ENCODE assay signal across 8 cellular contexts in genomic region chr12:105109465-105110212, GRCh38. TPM values are rescaled to one million over a fixed set of nuclear protein-coding genes. Genes with fewer than 3 reads are reported as not detected.
DNase-seq lines count a peak whose midpoint lies in the region; ATAC-seq and TF ChIP-seq lines count a peak whose summit lies in the region.

No MANE protein-coding gene starts in this region.

- H2AFZ ChIP-seq in PC-9, result no peak overlapping the region

- TF ChIP-seq POLR2A in gastrocnemius medialis (IDR thresholded peaks at IDR 0.05) (no peak), prostate gland (IDR thresholded peaks at IDR 0.05) (no peak)

- ATAC-seq in GM21786 (IDR thresholded peaks at IDR 0.05; ENCODE audit: unreplicated experiment), result peak; percentile 37
- no peak for ATAC-seq in gastrocnemius medialis

- H3K4me1 ChIP-seq in PC-9 (replicated peaks; ENCODE audit: insufficient read depth), result peaks cover 35% of the 10 kb centered on the region
- peaks cover 30 to 36% of the 10 kb centered on the region in 2 donors for H3K4me1 ChIP-seq in gastrocnemius medialis
- H3K4me1 ChIP-seq in prostate gland (replicated peaks), result no peaks in the 10 kb centered on the region

- H3K79me2 ChIP-seq in PC-9 (ENCODE audit: low read depth), result peaks cover 46% of the 10 kb centered on the region

- H3K27me3 ChIP-seq in PC-9 (ENCODE audit: insufficient read depth, low read depth), result no peaks in the 10 kb centered on the region
- H3K27me3 ChIP-seq in gastrocnemius medialis, result no peaks in the 10 kb centered on the region
- H3K27me3 ChIP-seq in prostate gland (replicated peaks; ENCODE audit: insufficient read depth), result no peaks in the 10 kb centered on the region

- no TSS peak for BruUV-seq in PC-9 (replicated peaks; lab: Mats Ljungman, UMichigan)

- TF ChIP-seq CTCF in PC-9 (conservative IDR thresholded peaks at IDR 0.05) (no peak), epithelial cell of proximal tubule (conservative IDR thresholded peaks at IDR 0.05; ENCODE audit: low read depth, low read length) (no peak), gastrocnemius medialis (IDR thresholded peaks at IDR 0.05 in 4 of 5, conservative IDR thresholded peaks at IDR 0.05 in 1 of 5) (no peak), prostate gland (IDR thresholded peaks at IDR 0.05) (no peak)

- CTCF ChIA-PET in PC-9 (lab: Charles Lee), result no interaction called here

- peak overlapping the region; percentile 92 for H3K4me2 ChIP-seq in PC-9

- DNase-seq in Caki2 (ENCODE audit: low read depth), result peak; percentile 74
- no peak for DNase-seq in PC-9
- DNase-seq in epithelial cell of proximal tubule (ENCODE audit: low read depth), result no peak
- DNase-seq in gastrocnemius medialis, result no peak
- no peak for DNase-seq in DMS153 treated with DMSO at 0.1 percent for 48 hours (lab: John Stamatoyannopoulos, UW; ENCODE audit: unreplicated experiment)
- no peak for DNase-seq in prostate gland (ENCODE audit: low spot score)
- no peak for DNase-seq in DMS 273 treated with DMSO at 0.1 percent for 48 hours (lab: John Stamatoyannopoulos, UW)

- H4K20me1 ChIP-seq in PC-9 (ENCODE audit: insufficient read depth), result peaks cover 21% of the 10 kb centered on the region; the same call in 1 of the 2 replicates

- POLR2A ChIA-PET in PC-9 (lab: Charles Lee; ENCODE audit: unreplicated experiment), result no interaction called here

- no peaks in the 10 kb centered on the region for H3K9me2 ChIP-seq in PC-9 (ENCODE audit: insufficient read depth)

- no peaks in the 10 kb centered on the region for H3K9me3 ChIP-seq in PC-9 (ENCODE audit: insufficient read depth, low read depth)
- no peaks in the 10 kb centered on the region for H3K9me3 ChIP-seq in gastrocnemius medialis
- H3K9me3 ChIP-seq in prostate gland, result no peaks in the 10 kb centered on the region

- H3K4me3 ChIP-seq in PC-9, result peak overlapping the region; percentile 82; the same call in 1 of the 2 replicates
- peak overlapping the region; percentile 91 for H3K4me3 ChIP-seq in epithelial cell of proximal tubule (ENCODE audit: low read depth, low read length)
- peak overlapping the region; percentile 21 to 94 (median 92) for H3K4me3 ChIP-seq in gastrocnemius medialis
- H3K4me3 ChIP-seq in prostate gland, result no peak overlapping the region

- peaks cover 13% of the 10 kb centered on the region; the same call in 1 of the 2 replicates for H3F3A ChIP-seq in PC-9 (ENCODE audit: insufficient read depth, low read depth)

- in situ Hi-C loops in Caki2 (cut with HindIII; ENCODE audit: low pct_unique_long_range_greater_than_20kb, low sequenced_read_pairs) (no loop called here), gastrocnemius medialis (cut with MboI; ENCODE audit: low sequenced_read_pairs in 4 of 4) (loop anchor here in 1 of 4 donors (25.0 kb wide), 1 partner anchor 1147 kb away; the partner anchor contains the start of gene TDG)

- WGBS in prostate gland, result 49% methylated on average over 13 of the region's 13 CpGs

- peaks cover 15% of the 10 kb centered on the region for H3K36me3 ChIP-seq in PC-9 (ENCODE audit: low read depth)
- peaks cover 0 to 11% of the 10 kb centered on the region in 2 donors for H3K36me3 ChIP-seq in gastrocnemius medialis
- H3K36me3 ChIP-seq in prostate gland, result no peaks in the 10 kb centered on the region

- H3K27ac ChIP-seq in PC-9, result no peak overlapping the region
- H3K27ac ChIP-seq in gastrocnemius medialis, result peak overlapping the region; percentile 52 to 97 (median 94)
- peak overlapping the region in 1 of 2 donors; percentile 24 for H3K27ac ChIP-seq in prostate gland

- intact Hi-C loops in PC-9 (cut with micrococcal nuclease; ENCODE audit: unreplicated experiment) (loop anchor here (10.0 kb wide), 1 partner anchor 905 kb away; no protein-coding TSS in a partner anchor), gastrocnemius medialis (cut with DNase I; ENCODE audit: low total_unique reads) (loop anchor here (5.0 to 10.0 kb wide), 3 partner anchors 822 to 1985 kb away; partner anchors contain the start of gene CRY1), prostate gland (cut with DNase I) (loop anchor here (5.0 kb wide), 1 partner anchor 273 kb away; no protein-coding TSS in a partner anchor)

RNA-seq across cellular contexts. Expression of gene WASHC4, which starts 2.1 kb away (rescaled TPM):
- total RNA-seq in Caki2 (2014; rRNA removed; shearing (Covaris generic); ENCODE audit: low replicate concordance), result 11.6 and 13.7 TPM in 2 replicates
- total RNA-seq in PC-9 (2021), result 25.5 and 28.7 TPM in 2 replicates
- total RNA-seq in epithelial cell of proximal tubule, result 31.0 and 47.5 TPM in 2 replicates
- 10 to 100 TPM; 23.6 to 53.2 (median 36.7) TPM for total RNA-seq in gastrocnemius medialis
- 10 to 100 TPM; 30.6 to 31.2 TPM for total RNA-seq in prostate gland

RNA-seq across cellular contexts. Expression of gene ALDH1L2, which starts 25.4 kb away (rescaled TPM):
- total RNA-seq in Caki2 (2014; rRNA removed; shearing (Covaris generic); ENCODE audit: low replicate concordance), result 1.2 and 1.3 TPM in 2 replicates
- total RNA-seq in PC-9 (2021), result 2.2 and 5.0 TPM in 2 replicates
- total RNA-seq in epithelial cell of proximal tubule, result 1.5 and 1.7 TPM in 2 replicates
- 1 to 10 TPM in 3 of 4 donors, under 1 TPM in 1; 0.95 to 4.0 (median 1.7) TPM for total RNA-seq in gastrocnemius medialis
- total RNA-seq in prostate gland, result 1 to 10 TPM; 2.6 to 5.3 TPM

Comparison
In these comparisons a context has a peak if more than half of its experiments do, and no peak if none do; other contexts are left out.
1. H3K4me3 ChIP-seq: peak in PC-9 (single experiment), epithelial cell of proximal tubule (single experiment) and gastrocnemius medialis (4 of 4); none in prostate gland (0 of 2).